In genomic region chr14:103074699-103075341, GRCh38 we compare ENCODE assay signal across 7 cellular contexts. TPM values are rescaled to one million over a fixed set of nuclear protein-coding genes. Genes with fewer than 3 reads are reported as not detected.
A peak's percentile ranks its signal among the peaks of the same experiment; 100 is the strongest.
DNase-seq lines count a peak whose midpoint lies in the region; ATAC-seq and TF ChIP-seq lines count a peak whose summit lies in the region.

No MANE protein-coding gene starts in this region.

- peak overlapping the region; percentile 78 for H2AFZ ChIP-seq in GM23248

- H4K20me1 ChIP-seq in GM23248 (ENCODE audit: insufficient read depth) = no peaks in the 10 kb centered on the region

- no peak for TF ChIP-seq CTCF in left ventricle myocardium inferior (IDR thresholded peaks at IDR 0.05; ENCODE audit: borderline replicate concordance)

- H3K4me3 ChIP-seq in GM23248 (peak overlapping the region; percentile 67), SJSA1 (peak overlapping the region; percentile 24; the same call in 1 of the 2 replicates), left ventricle myocardium inferior (peak overlapping the region; percentile 64), skeletal muscle satellite cell (ENCODE audit: low read length) (peak overlapping the region; percentile 69)

- H3K9me3 ChIP-seq in GM23248 (ENCODE audit: low read depth) (no peaks in the 10 kb centered on the region), SJSA1 (replicated peaks) (no peaks in the 10 kb centered on the region), left ventricle myocardium inferior (replicated peaks) (no peaks in the 10 kb centered on the region), skeletal muscle satellite cell (replicated peaks; ENCODE audit: low read length) (no peaks in the 10 kb centered on the region)

- no peaks in the 10 kb centered on the region for H3F3A ChIP-seq in GM23248 (ENCODE audit: insufficient read depth)

- H3K27ac ChIP-seq in GM23248 = no peak overlapping the region
- no peak overlapping the region for H3K27ac ChIP-seq in SJSA1
- peak overlapping the region; percentile 88 for H3K27ac ChIP-seq in left ventricle myocardium inferior (replicated peaks)

- H3K9ac ChIP-seq in GM23248 (peak overlapping the region; percentile 75), skeletal muscle satellite cell (ENCODE audit: low read depth, low read length) (peak overlapping the region; percentile 67)

- 6 to 7% methylated on average over 12 to 14 of the region's 21 CpGs for WGBS in GM23248 (ENCODE audit: low coverage in 1 of 2, low lambda C conversion rate in 2 of 2, missing lambda C conversion rate in 2 of 2), 2 experiments

- in situ Hi-C loops in GM23248 (cut with MboI) = no loop called here

- no peaks in the 10 kb centered on the region for H3K27me3 ChIP-seq in GM23248 (replicated peaks; ENCODE audit: insufficient read depth)
- no peaks in the 10 kb centered on the region for H3K27me3 ChIP-seq in SJSA1 (replicated peaks)
- no peaks in the 10 kb centered on the region for H3K27me3 ChIP-seq in left ventricle myocardium inferior (ENCODE audit: low read depth)
- peaks cover 8% of the 10 kb centered on the region for H3K27me3 ChIP-seq in skeletal muscle satellite cell (ENCODE audit: control insufficient read depth, insufficient read depth, low read length)

- ATAC-seq in GM18505 (IDR thresholded peaks at IDR 0.05; ENCODE audit: unreplicated experiment) (no peak), GM18502 (IDR thresholded peaks at IDR 0.05; ENCODE audit: poor library complexity, unreplicated experiment) (no peak)

- intact Hi-C loops in left ventricle myocardium inferior (cut with micrococcal nuclease) = no loop called here

- TF ChIP-seq POLR2A in GM18505 (IDR thresholded peaks at IDR 0.05; ENCODE audit: borderline replicate concordance, extremely low read depth, insufficient read depth, insufficient read length) = no peak

- H3K36me3 ChIP-seq in GM23248 (ENCODE audit: low read depth) = no peaks in the 10 kb centered on the region
- no peaks in the 10 kb centered on the region for H3K36me3 ChIP-seq in SJSA1
- H3K36me3 ChIP-seq in left ventricle myocardium inferior = no peaks in the 10 kb centered on the region
- no peaks in the 10 kb centered on the region for H3K36me3 ChIP-seq in skeletal muscle satellite cell (ENCODE audit: insufficient read depth, low read length)

- H3K79me2 ChIP-seq in GM23248 (ENCODE audit: insufficient read depth) = no peaks in the 10 kb centered on the region

- H3K4me1 ChIP-seq in GM23248 (ENCODE audit: insufficient read depth) (no peaks in the 10 kb centered on the region; the same call in 1 of the 2 replicates), SJSA1 (replicated peaks) (peaks cover 5% of the 10 kb centered on the region), left ventricle myocardium inferior (peaks cover 53% of the 10 kb centered on the region), skeletal muscle satellite cell (ENCODE audit: control insufficient read depth, insufficient read depth, low read length) (peaks cover 8% of the 10 kb centered on the region)

- H3K9me2 ChIP-seq in GM23248 (ENCODE audit: insufficient read depth) = no peaks in the 10 kb centered on the region

- DNase-seq in GM23248 (peak; percentile 61), SJSA1 (ENCODE audit: low read depth in 1 of 2, low spot score in 2 of 2) (peak in 1 of 2 experiments; percentile 56), left ventricle myocardium inferior (peak; percentile 82), Ammon's horn (ENCODE audit: low spot score) (no peak)

- peak overlapping the region; percentile 63 for H3K4me2 ChIP-seq in GM23248 (ENCODE audit: unreplicated experiment)
- peak overlapping the region; percentile 93 for H3K4me2 ChIP-seq in skeletal muscle satellite cell (ENCODE audit: low read length)

RNA-seq across cellular contexts. Expression of gene LBHD2, which starts 9.2 kb away (rescaled TPM):
- total RNA-seq in GM23248 (2014; rRNA removed; shearing (Covaris generic)) = not detected in 2 replicates
- not detected in 2 replicates for polyA plus RNA-seq in GM23248 (2016; fragmentation: Nextera tagmentation; extraction: Ambion mirVana)
- 0.82 TPM in 1 of 2 replicates, not detected in the other for total RNA-seq in SJSA1 (2014; rRNA removed; shearing (Covaris generic))
- not detected for total RNA-seq in left ventricle myocardium inferior
- total RNA-seq in skeletal muscle satellite cell (2012; rRNA removed) = not detected in 2 replicates

RNA-seq across cellular contexts. Expression of gene CDC42BPB, which starts 17.5 kb away (rescaled TPM):
- 94.5 and 106 TPM in 2 replicates for total RNA-seq in GM23248 (2014; rRNA removed; shearing (Covaris generic))
- polyA plus RNA-seq in GM23248 (2016; fragmentation: Nextera tagmentation; extraction: Ambion mirVana) = 10.3 and 13.0 TPM in 2 replicates
- 53.4 and 56.5 TPM in 2 replicates for total RNA-seq in SJSA1 (2014; rRNA removed; shearing (Covaris generic))
- 67.1 TPM for total RNA-seq in left ventricle myocardium inferior
- 76.8 and 85.8 TPM in 2 replicates for total RNA-seq in skeletal muscle satellite cell (2012; rRNA removed)

RNA-seq across cellular contexts. Expression of gene EXOC3L4, which starts 19.7 kb away (rescaled TPM):
- total RNA-seq in GM23248 (2014; rRNA removed; shearing (Covaris generic)) = not detected in 2 replicates
- not detected in 2 replicates for polyA plus RNA-seq in GM23248 (2016; fragmentation: Nextera tagmentation; extraction: Ambion mirVana)
- total RNA-seq in SJSA1 (2014; rRNA removed; shearing (Covaris generic)) = 0.50 TPM in 1 of 2 replicates, not detected in the other
- total RNA-seq in left ventricle myocardium inferior = 0.66 TPM
- not detected in 2 replicates for total RNA-seq in skeletal muscle satellite cell (2012; rRNA removed)

RNA-seq across cellular contexts. Expression of gene TNFAIP2, which starts 48.4 kb away (rescaled TPM):
- total RNA-seq in GM23248 (2014; rRNA removed; shearing (Covaris generic)) = 45.0 and 51.8 TPM in 2 replicates
- polyA plus RNA-seq in GM23248 (2016; fragmentation: Nextera tagmentation; extraction: Ambion mirVana) = 9.2 and 9.6 TPM in 2 replicates
- total RNA-seq in SJSA1 (2014; rRNA removed; shearing (Covaris generic)) = 28.4 and 43.0 TPM in 2 replicates
- total RNA-seq in left ventricle myocardium inferior = 40.1 TPM
- total RNA-seq in skeletal muscle satellite cell (2012; rRNA removed) = 104 and 119 TPM in 2 replicates
